1 cellular context compared by ENCODE assay signal in genomic region chr20:32358883-32359632, GRCh38.
TF ChIP-seq lines count a peak whose summit lies in the region.

No MANE protein-coding gene starts in this region.

TF ChIP-seq in SK-N-SH, 30 proteins besides CTCF, POLR2A, EP300 and RAD21 (continued from another document):
- TF ChIP-seq ZBTB33 (IDR thresholded peaks at IDR 0.05; ENCODE audit: borderline replicate concordance, low read depth) (no peak), MXI1 (IDR thresholded peaks at IDR 0.05; ENCODE audit: low read depth, low read length) (no peak; the same call in 1 of the 2 replicates), JUND (IDR thresholded peaks at IDR 0.05) (no peak), GATA2 (CRISPR knock-in tag; IDR thresholded peaks at IDR 0.05) (no peak), IRF3 (IDR thresholded peaks at IDR 0.05; ENCODE audit: low read depth, low read length) (no peak), PBX3 (IDR thresholded peaks at IDR 0.05) (no peak), TEAD4 (IDR thresholded peaks at IDR 0.05; ENCODE audit: borderline replicate concordance, insufficient read depth) (no peak), CHD2 (IDR thresholded peaks at IDR 0.05; ENCODE audit: low read length, partially characterized antibody) (peak; percentile 29), EZH2phosphoT487 (IDR thresholded peaks at IDR 0.05; ENCODE audit: borderline replicate concordance, low read depth) (no peak), FOSL2 (IDR thresholded peaks at IDR 0.05; ENCODE audit: borderline replicate concordance, low read depth) (no peak), SIN3A (IDR thresholded peaks at IDR 0.05; ENCODE audit: borderline replicate concordance, low read depth, low read length) (peak; percentile 15; the same call in 1 of the 2 replicates), NRF1 (IDR thresholded peaks at IDR 0.05; ENCODE audit: low read depth, low read length) (no peak), TAF1 (IDR thresholded peaks at IDR 0.05; ENCODE audit: borderline replicate concordance, low read depth, low read length) (no peak), RFX5 (IDR thresholded peaks at IDR 0.05; ENCODE audit: low read length) (no peak), SMC3 (IDR thresholded peaks at IDR 0.05; ENCODE audit: low read depth, low read length) (no peak), POLR2AphosphoS5 (IDR thresholded peaks at IDR 0.05; ENCODE audit: low read depth, low read length) (peak; percentile 64), FOXM1 (IDR thresholded peaks at IDR 0.05; ENCODE audit: low read depth) (no peak), USF2 (IDR thresholded peaks at IDR 0.05; ENCODE audit: borderline replicate concordance, low read depth, low read length) (no peak)
